In the genomic region with DNA sequence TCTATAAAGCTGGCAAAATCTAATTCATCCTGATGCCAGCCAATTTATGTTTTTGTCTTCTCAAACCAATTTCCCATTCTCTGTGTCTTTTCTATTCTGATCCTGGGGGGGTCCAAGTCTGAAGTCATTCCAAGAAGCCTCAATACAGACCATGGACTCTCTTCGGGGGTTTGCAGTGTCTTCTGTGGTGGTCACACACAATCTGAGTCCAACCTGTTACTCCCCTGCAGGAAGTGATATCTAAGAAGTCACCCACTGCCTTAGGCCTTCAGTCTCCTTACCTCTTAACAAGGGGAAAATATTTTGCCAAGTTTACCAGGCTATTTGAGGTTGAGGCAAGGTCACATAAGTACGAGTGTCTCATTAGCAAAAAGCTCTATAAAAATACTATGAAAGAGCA, we compare ENCODE assay signal across 2 cellular contexts.
A peak's percentile ranks its signal among the peaks of the same experiment; 100 is the strongest.
TF ChIP-seq lines count a peak whose summit lies in the region.

No MANE protein-coding gene starts in this region.

TF ChIP-seq in IMR-90, 13 proteins besides CTCF, POLR2A, EP300 and RAD21:
- TF ChIP-seq FOS (IDR thresholded peaks at IDR 0.05; ENCODE audit: low read depth, low read length) (no peak), MAZ (IDR thresholded peaks at IDR 0.05; ENCODE audit: borderline replicate concordance, low read depth, low read length) (no peak), MXI1 (IDR thresholded peaks at IDR 0.05; ENCODE audit: borderline replicate concordance, low read depth, low read length) (no peak), CHD1 (IDR thresholded peaks at IDR 0.05; ENCODE audit: low read depth, low read length) (no peak), BHLHE40 (IDR thresholded peaks at IDR 0.05; ENCODE audit: low read depth, low read length) (no peak), NFE2L2 (IDR thresholded peaks at IDR 0.05; ENCODE audit: low read depth, low read length) (no peak), RFX5 (IDR thresholded peaks at IDR 0.05; ENCODE audit: low read depth, low read length) (no peak), RCOR1 (IDR thresholded peaks at IDR 0.05; ENCODE audit: insufficient replicate concordance, low read length) (no peak), SMC3 (IDR thresholded peaks at IDR 0.05; ENCODE audit: low read depth, low read length) (no peak), MAFK (IDR thresholded peaks at IDR 0.05; ENCODE audit: low read depth, low read length) (no peak), CEBPB (IDR thresholded peaks at IDR 0.05; ENCODE audit: low read depth, low read length) (no peak)
- TF ChIP-seq, protein P1, sequence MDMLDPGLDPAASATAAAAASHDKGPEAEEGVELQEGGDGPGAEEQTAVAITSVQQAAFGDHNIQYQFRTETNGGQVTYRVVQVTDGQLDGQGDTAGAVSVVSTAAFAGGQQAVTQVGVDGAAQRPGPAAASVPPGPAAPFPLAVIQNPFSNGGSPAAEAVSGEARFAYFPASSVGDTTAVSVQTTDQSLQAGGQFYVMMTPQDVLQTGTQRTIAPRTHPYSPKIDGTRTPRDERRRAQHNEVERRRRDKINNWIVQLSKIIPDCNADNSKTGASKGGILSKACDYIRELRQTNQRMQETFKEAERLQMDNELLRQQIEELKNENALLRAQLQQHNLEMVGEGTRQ (IDR thresholded peaks at IDR 0.05; ENCODE audit: low read depth, low read length) = no peak
- TF ChIP-seq, protein P2, sequence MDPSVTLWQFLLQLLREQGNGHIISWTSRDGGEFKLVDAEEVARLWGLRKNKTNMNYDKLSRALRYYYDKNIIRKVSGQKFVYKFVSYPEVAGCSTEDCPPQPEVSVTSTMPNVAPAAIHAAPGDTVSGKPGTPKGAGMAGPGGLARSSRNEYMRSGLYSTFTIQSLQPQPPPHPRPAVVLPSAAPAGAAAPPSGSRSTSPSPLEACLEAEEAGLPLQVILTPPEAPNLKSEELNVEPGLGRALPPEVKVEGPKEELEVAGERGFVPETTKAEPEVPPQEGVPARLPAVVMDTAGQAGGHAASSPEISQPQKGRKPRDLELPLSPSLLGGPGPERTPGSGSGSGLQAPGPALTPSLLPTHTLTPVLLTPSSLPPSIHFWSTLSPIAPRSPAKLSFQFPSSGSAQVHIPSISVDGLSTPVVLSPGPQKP (IDR thresholded peaks at IDR 0.05; ENCODE audit: borderline replicate concordance, low read depth, low read length) = no peak

TF ChIP-seq in GM12878, 131 proteins besides CTCF, POLR2A, EP300 and RAD21:
- TF ChIP-seq ZNF622 (IDR thresholded peaks at IDR 0.05) (no peak), WRNIP1 (IDR thresholded peaks at IDR 0.05; ENCODE audit: borderline replicate concordance, low read depth, low read length) (0 out of 2 replicates have a peak, but pooled peaks have one; percentile 81), BMI1 (IDR thresholded peaks at IDR 0.05; ENCODE audit: borderline replicate concordance) (no peak), CHD4 (IDR thresholded peaks at IDR 0.05) (no peak), ESRRA (IDR thresholded peaks at IDR 0.05; ENCODE audit: low read length) (no peak)
- TF ChIP-seq, protein P3, sequence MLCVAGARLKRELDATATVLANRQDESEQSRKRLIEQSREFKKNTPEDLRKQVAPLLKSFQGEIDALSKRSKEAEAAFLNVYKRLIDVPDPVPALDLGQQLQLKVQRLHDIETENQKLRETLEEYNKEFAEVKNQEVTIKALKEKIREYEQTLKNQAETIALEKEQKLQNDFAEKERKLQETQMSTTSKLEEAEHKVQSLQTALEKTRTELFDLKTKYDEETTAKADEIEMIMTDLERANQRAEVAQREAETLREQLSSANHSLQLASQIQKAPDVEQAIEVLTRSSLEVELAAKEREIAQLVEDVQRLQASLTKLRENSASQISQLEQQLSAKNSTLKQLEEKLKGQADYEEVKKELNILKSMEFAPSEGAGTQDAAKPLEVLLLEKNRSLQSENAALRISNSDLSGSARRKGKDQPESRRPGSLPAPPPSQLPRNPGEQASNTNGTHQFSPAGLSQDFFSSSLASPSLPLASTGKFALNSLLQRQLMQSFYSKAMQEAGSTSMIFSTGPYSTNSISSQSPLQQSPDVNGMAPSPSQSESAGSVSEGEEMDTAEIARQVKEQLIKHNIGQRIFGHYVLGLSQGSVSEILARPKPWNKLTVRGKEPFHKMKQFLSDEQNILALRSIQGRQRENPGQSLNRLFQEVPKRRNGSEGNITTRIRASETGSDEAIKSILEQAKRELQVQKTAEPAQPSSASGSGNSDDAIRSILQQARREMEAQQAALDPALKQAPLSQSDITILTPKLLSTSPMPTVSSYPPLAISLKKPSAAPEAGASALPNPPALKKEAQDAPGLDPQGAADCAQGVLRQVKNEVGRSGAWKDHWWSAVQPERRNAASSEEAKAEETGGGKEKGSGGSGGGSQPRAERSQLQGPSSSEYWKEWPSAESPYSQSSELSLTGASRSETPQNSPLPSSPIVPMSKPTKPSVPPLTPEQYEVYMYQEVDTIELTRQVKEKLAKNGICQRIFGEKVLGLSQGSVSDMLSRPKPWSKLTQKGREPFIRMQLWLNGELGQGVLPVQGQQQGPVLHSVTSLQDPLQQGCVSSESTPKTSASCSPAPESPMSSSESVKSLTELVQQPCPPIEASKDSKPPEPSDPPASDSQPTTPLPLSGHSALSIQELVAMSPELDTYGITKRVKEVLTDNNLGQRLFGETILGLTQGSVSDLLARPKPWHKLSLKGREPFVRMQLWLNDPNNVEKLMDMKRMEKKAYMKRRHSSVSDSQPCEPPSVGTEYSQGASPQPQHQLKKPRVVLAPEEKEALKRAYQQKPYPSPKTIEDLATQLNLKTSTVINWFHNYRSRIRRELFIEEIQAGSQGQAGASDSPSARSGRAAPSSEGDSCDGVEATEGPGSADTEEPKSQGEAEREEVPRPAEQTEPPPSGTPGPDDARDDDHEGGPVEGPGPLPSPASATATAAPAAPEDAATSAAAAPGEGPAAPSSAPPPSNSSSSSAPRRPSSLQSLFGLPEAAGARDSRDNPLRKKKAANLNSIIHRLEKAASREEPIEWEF (IDR thresholded peaks at IDR 0.05; ENCODE audit: insufficient replicate concordance, low read depth, low read length) = peak; percentile 17
